ENCODE assay signal across 14 cellular contexts in the genomic region with DNA sequence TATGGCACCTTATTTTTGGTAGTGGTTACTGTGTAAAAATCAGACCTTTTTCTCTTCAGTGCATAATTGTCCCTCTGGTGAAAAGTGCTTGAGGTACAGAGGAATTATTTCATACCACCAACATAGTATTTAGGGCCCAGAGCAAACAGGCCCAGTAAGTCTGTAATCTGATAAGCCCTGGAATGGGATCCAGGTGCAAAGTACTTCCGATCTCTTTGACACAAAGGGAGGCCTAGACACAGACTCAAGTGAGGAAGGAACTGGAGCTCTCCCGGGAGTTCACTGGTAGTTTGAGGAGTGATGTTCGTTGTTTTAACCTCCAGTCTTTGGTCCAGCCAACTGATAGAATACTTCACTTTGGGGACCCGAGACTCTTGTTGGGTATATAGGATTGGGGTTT. TPM values are rescaled to one million over a fixed set of nuclear protein-coding genes. Genes with fewer than 3 reads are reported as not detected.
DNase-seq lines count a peak whose midpoint lies in the region; TF ChIP-seq lines count a peak whose summit lies in the region.
"Had no signal": no experiment of that assay in that cellular context is flagged by ENCODE, and none has a peak within 500 bp of the region (broad histone marks: within the 10 kb centered on the region; RNA-seq: fewer than 3 reads in every experiment).

No MANE protein-coding gene starts in this region.

- intact Hi-C loops in dendritic cell treated with granulocyte-macrophage colony-stimulating factor and Interleukin-4, amounts not matched to agents 40 ng/mL and 50 ng/mL, for 4 days (cut with micrococcal nuclease) = no loop called here

- peaks cover 96% of the 10 kb centered on the region for H3K4me1 Mint-ChIP-seq in dendritic cell treated with granulocyte-macrophage colony-stimulating factor and Interleukin-4, amounts not matched to agents 40 ng/mL and 50 ng/mL, for 4 days (ENCODE audit: low read depth)

- no peak overlapping the region for H2AFZ ChIP-seq in SK-N-SH (ENCODE audit: low read depth)

- DNase-seq in SK-N-SH = no peak
- DNase-seq in HUDEP-2 (lab: John Stamatoyannopoulos, UW; ENCODE audit: unreplicated experiment in 76 of 76) = no peak
- no peak for DNase-seq in Ammon's horn (ENCODE audit: low spot score)
- no peak for DNase-seq in putamen (ENCODE audit: low spot score)
- DNase-seq: GDM1; NCI-H187 treated with DMSO at 0.1 percent for 48 hours; NK-92 treated with Interleukin-12 subunit alpha and Interleukin-12 subunit beta, amount 100 ng/mL, for 24 hours; right cardiac atrium; stomach had no signal

- peak overlapping the region in 5 of 11 experiments; percentile 13 to 69 (median 61); a peak in 8 of 22 replicates for H3K27ac ChIP-seq in BLaER1 treated with 17β-estradiol and CSF1 and Interleukin-3, amounts not matched to agents 10 nM and 100 nM
- no peak overlapping the region for H3K27ac ChIP-seq in HEK293 (ENCODE audit: extremely low read depth, low read depth, low read length)
- peak overlapping the region; percentile 72 for H3K27ac ChIP-seq in neutrophil
- H3K27ac ChIP-seq in SK-N-SH (ENCODE audit: low read depth in 2 of 2, low read length in 1 of 2) = no peak overlapping the region

- H3F3A ChIP-seq in SK-N-SH (replicated peaks; ENCODE audit: insufficient read depth) = peaks cover 6% of the 10 kb centered on the region

- H3K9me3 ChIP-seq in BLaER1 treated with 17β-estradiol and CSF1 and Interleukin-3, amounts not matched to agents 10 nM and 100 nM (replicated peaks in 1 of 11) = peaks cover 0 to 15% (median 6%) of the 10 kb centered on the region in 11 experiments; a peak in 10 of 22 replicates
- H3K9me3 ChIP-seq in HEK293 (ENCODE audit: control insufficient read depth, insufficient read depth, low read depth, low read length) (no peaks in the 10 kb centered on the region), neutrophil (no peaks in the 10 kb centered on the region), SK-N-SH (no peaks in the 10 kb centered on the region)

- no peaks in the 10 kb centered on the region for H3K9me2 ChIP-seq in SK-N-SH

- POLR2A ChIA-PET in HEK293 (lab: Yijun Ruan, JAX) (no interaction called here), SK-N-SH (lab: Yijun Ruan, JAX) (no interaction called here)

- TF ChIP-seq RAD21 in SK-N-SH (IDR thresholded peaks at IDR 0.05; ENCODE audit: low read length) = no peak

- H3K36me3 ChIP-seq in BLaER1 treated with 17β-estradiol and CSF1 and Interleukin-3, amounts not matched to agents 10 nM and 100 nM = peaks cover 0 to 11% (median 0%) of the 10 kb centered on the region in 11 experiments; a peak in 2 of 22 replicates
- H3K36me3 ChIP-seq in HEK293 (ENCODE audit: control insufficient read depth in 2 of 2, insufficient read depth in 1 of 2, low read length in 2 of 2) (no peaks in the 10 kb centered on the region), neutrophil (peaks cover 6% of the 10 kb centered on the region), SK-N-SH (replicated peaks in 1 of 2; ENCODE audit: control insufficient read depth in 1 of 2, insufficient read depth in 2 of 2, low read length in 1 of 2) (no peaks in the 10 kb centered on the region)
- H3K36me3 ChIP-seq: stomach had no signal

- H3K27me3 Mint-ChIP-seq in dendritic cell treated with granulocyte-macrophage colony-stimulating factor and Interleukin-4, amounts not matched to agents 40 ng/mL and 50 ng/mL, for 4 days = no peaks in the 10 kb centered on the region

- peak overlapping the region; percentile 24 for H3K4me3 Mint-ChIP-seq in dendritic cell treated with granulocyte-macrophage colony-stimulating factor and Interleukin-4, amounts not matched to agents 40 ng/mL and 50 ng/mL, for 4 days
- H3K4me3 Mint-ChIP-seq: mesothelial cell of epicardium had no signal

- no peaks in the 10 kb centered on the region for H3K9me3 Mint-ChIP-seq in dendritic cell treated with granulocyte-macrophage colony-stimulating factor and Interleukin-4, amounts not matched to agents 40 ng/mL and 50 ng/mL, for 4 days

- WGBS in SK-N-SH (ENCODE audit: low lambda C conversion rate) = 91% methylated on average over 4 of the region's 4 CpGs

- no peaks in the 10 kb centered on the region for H3K27me3 ChIP-seq in BLaER1 treated with 17β-estradiol and CSF1 and Interleukin-3, amounts not matched to agents 10 nM and 100 nM
- no peaks in the 10 kb centered on the region for H3K27me3 ChIP-seq in neutrophil
- no peaks in the 10 kb centered on the region for H3K27me3 ChIP-seq in SK-N-SH (ENCODE audit: insufficient read depth)
- H3K27me3 ChIP-seq: stomach had no signal

- H3K79me2 ChIP-seq in SK-N-SH (ENCODE audit: insufficient read depth) = peaks cover 34% of the 10 kb centered on the region; the same call in 1 of the 2 replicates

- H3K4me1 ChIP-seq in BLaER1 treated with 17β-estradiol and CSF1 and Interleukin-3, amounts not matched to agents 10 nM and 100 nM = peaks cover 32 to 80% (median 41%) of the 10 kb centered on the region in 10 experiments
- H3K4me1 ChIP-seq in HEK293 (ENCODE audit: control insufficient read depth, insufficient read depth, low read length) (0 out of 2 replicates have a peak, but pooled peaks cover 3% of the 10 kb centered on the region), neutrophil (ENCODE audit: control insufficient read depth in 1 of 2, insufficient read depth in 1 of 2, low read depth in 1 of 2, low read length in 1 of 2) (peaks cover 55 to 68% of the 10 kb centered on the region in 2 experiments), SK-N-SH (ENCODE audit: control insufficient read depth in 1 of 2, insufficient read depth in 2 of 2, low read depth in 1 of 2, low read length in 1 of 2) (no peaks in the 10 kb centered on the region)

- no peak overlapping the region; a peak in 1 of 22 replicates for H3K9ac ChIP-seq in BLaER1 treated with 17β-estradiol and CSF1 and Interleukin-3, amounts not matched to agents 10 nM and 100 nM
- no peak overlapping the region for H3K9ac ChIP-seq in SK-N-SH

- no peak for TF ChIP-seq EP300 in SK-N-SH (IDR thresholded peaks at IDR 0.05; ENCODE audit: borderline replicate concordance in 1 of 2, low read depth in 1 of 2, low read length in 1 of 2)

- peak overlapping the region; percentile 29 to 92 (median 83); a peak in 20 of 22 replicates for H3K4me2 ChIP-seq in BLaER1 treated with 17β-estradiol and CSF1 and Interleukin-3, amounts not matched to agents 10 nM and 100 nM
- H3K4me2 ChIP-seq in SK-N-SH = no peak overlapping the region

- no peaks in the 10 kb centered on the region for H4K20me1 ChIP-seq in BLaER1 treated with 17β-estradiol and CSF1 and Interleukin-3, amounts not matched to agents 10 nM and 100 nM
- H4K20me1 ChIP-seq in SK-N-SH (ENCODE audit: insufficient read depth) = no peaks in the 10 kb centered on the region

- CTCF ChIA-PET in HEK293 (lab: Yijun Ruan, JAX) (interaction anchor here (0.6 kb wide), 1 partner anchor 68 kb away, joined by 3 read pairs; no protein-coding TSS in a partner anchor), SK-N-SH (lab: Yijun Ruan, JAX) (interaction anchor here (0.7 to 0.9 kb wide), 2 partner anchors 15 to 74 kb away, joined by 4 read pairs; no protein-coding TSS in a partner anchor)

- TF ChIP-seq CTCF in HEK293 (tag by site-specific recombination; IDR thresholded peaks at IDR 0.05) (no peak), neutrophil (IDR thresholded peaks at IDR 0.05) (no peak), SK-N-SH (IDR thresholded peaks at IDR 0.05) (no peak)

- peaks cover 48% of the 10 kb centered on the region for H3K36me3 Mint-ChIP-seq in dendritic cell treated with granulocyte-macrophage colony-stimulating factor and Interleukin-4, amounts not matched to agents 40 ng/mL and 50 ng/mL, for 4 days (ENCODE audit: low read depth)

- no peak overlapping the region for H3K4me3 ChIP-seq in BLaER1 treated with 17β-estradiol and CSF1 and Interleukin-3, amounts not matched to agents 10 nM and 100 nM
- H3K4me3 ChIP-seq in HEK293 (ENCODE audit: low read depth, low read length) (no peak overlapping the region), neutrophil (ENCODE audit: low read depth in 1 of 2, low read length in 1 of 2) (no peak overlapping the region), SK-N-SH (ENCODE audit: low read depth in 2 of 2, low read length in 1 of 2) (no peak overlapping the region)
- H3K4me3 ChIP-seq: stomach had no signal

- peak overlapping the region; percentile 90 for H3K27ac Mint-ChIP-seq in dendritic cell treated with granulocyte-macrophage colony-stimulating factor and Interleukin-4, amounts not matched to agents 40 ng/mL and 50 ng/mL, for 4 days
- H3K27ac Mint-ChIP-seq: mesothelial cell of epicardium had no signal

TF ChIP-seq in HEK293, 187 proteins besides CTCF, POLR2A, EP300 and RAD21 (continues in another document):
- TF ChIP-seq KLF8 (tag by site-specific recombination; IDR thresholded peaks at IDR 0.05) (no peak), PRDM6 (tag by site-specific recombination; IDR thresholded peaks at IDR 0.05) (0 out of 2 replicates have a peak, but pooled peaks have one; percentile 26)

TF ChIP-seq in SK-N-SH, 30 proteins besides CTCF, POLR2A, EP300 and RAD21 (continues in another document):
- TF ChIP-seq CHD2 (IDR thresholded peaks at IDR 0.05; ENCODE audit: low read length, partially characterized antibody) (no peak), USF2 (IDR thresholded peaks at IDR 0.05; ENCODE audit: borderline replicate concordance, low read depth, low read length) (no peak)

RNA-seq across cellular contexts. Expression of gene RAB31, which starts 57.4 kb away (rescaled TPM):
- 22.4 and 23.0 TPM in 2 replicates for polyA plus RNA-seq in SK-N-SH (2012; rRNA removed)
- polyA plus RNA-seq in SK-N-SH (2012; cell fraction: cytosol; rRNA removed) = 30.5 and 34.5 TPM in 2 replicates
- polyA plus RNA-seq in SK-N-SH (2012; cell fraction: nucleus; rRNA removed) = 17.8 and 28.6 TPM in 2 replicates
